Comparison of ENCODE assay signal across 1 cellular context in the genomic region with DNA sequence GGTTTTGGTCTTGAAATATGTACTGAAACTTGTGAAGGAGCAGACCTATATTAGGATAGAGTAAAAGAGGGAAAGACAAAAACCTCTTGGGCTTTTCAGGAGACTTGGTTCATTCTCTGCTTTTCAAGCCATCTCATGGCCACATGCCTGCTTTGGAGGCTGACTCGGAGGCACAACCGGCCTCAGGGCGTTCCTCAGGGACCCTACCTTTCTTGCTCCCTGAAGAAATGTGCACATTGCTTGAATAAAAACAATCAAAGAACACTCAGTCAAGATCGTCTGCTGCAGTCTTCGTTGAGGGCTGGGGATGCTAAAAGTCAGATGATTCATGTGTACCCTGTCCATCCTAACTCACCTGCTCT.
A peak's percentile ranks its signal among the peaks of the same experiment; 100 is the strongest.
TF ChIP-seq lines count a peak whose summit lies in the region.

No MANE protein-coding gene starts in this region.

TF ChIP-seq in K562, 482 proteins besides CTCF, POLR2A, EP300 and RAD21:
- 0 out of 2 replicates have a peak, but pooled peaks have one; percentile 1 for TF ChIP-seq NFE2 (IDR thresholded peaks at IDR 0.05; ENCODE audit: low read depth)
- TF ChIP-seq NCOA4 (IDR thresholded peaks at IDR 0.05; ENCODE audit: partially characterized antibody) = no peak
